19 cellular contexts compared by ENCODE assay signal in genomic region chr16:11022002-11022401, GRCh38.
"Had no signal": no experiment of that assay in that cellular context is flagged by ENCODE, and none has a peak within 500 bp of the region (broad histone marks: within the 10 kb centered on the region; RNA-seq: fewer than 3 reads in every experiment).

No MANE protein-coding gene starts in this region.

- H3K27ac ChIP-seq: heart right ventricle, neural progenitor cell, ovary, tibial artery, upper lobe of left lung had no signal

- H3K4me2 ChIP-seq: neural progenitor cell had no signal

- H3K27ac Mint-ChIP-seq: mesothelial cell of epicardium, natural killer cell, neural progenitor cell had no signal

- H3K4me1 ChIP-seq: neural progenitor cell, tibial artery had no signal

- H3K36me3 ChIP-seq: neural progenitor cell, ovary had no signal

- H2AFZ ChIP-seq: neural progenitor cell had no signal

- H3K4me3 ChIP-seq: gastrocnemius medialis, heart right ventricle, neural progenitor cell, ovary, tibial artery, upper lobe of left lung had no signal

- H3K27me3 ChIP-seq: gastrocnemius medialis, heart right ventricle, neural progenitor cell, ovary, tibial artery, upper lobe of left lung had no signal

- H3K4me1 Mint-ChIP-seq: natural killer cell had no signal

- ATAC-seq: esophagus mucosa, gastrocnemius medialis, heart right ventricle, left lobe of liver, natural killer cell, right cardiac atrium had no signal

- H3K4me3 Mint-ChIP-seq: mesothelial cell of epicardium, natural killer cell, neural progenitor cell had no signal

- DNase-seq: effector memory CD4-positive, alpha-beta T cell; gastrocnemius medialis; heart right ventricle; hypothalamus; islet precursor cell; mammary epithelial cell; natural killer cell; nucleus accumbens; ovary; right cardiac atrium; small intestine; stimulated activated CD4-positive, alpha-beta T cell treated with anti-CD3 and anti-CD28 coated beads, Interleukin-12 subunit alpha, Interleukin-12 subunit beta, amount 100 ng/mL, for 4 hours; stimulated activated naive CD4-positive, alpha-beta T cell; tibial artery; upper lobe of left lung had no signal
